21 cellular contexts compared by ENCODE assay signal in genomic region chr18:24263078-24263477, GRCh38.
DNase-seq lines count a peak whose midpoint lies in the region; ATAC-seq and TF ChIP-seq lines count a peak whose summit lies in the region.
"Had no signal": no experiment of that assay in that cellular context is flagged by ENCODE, and none has a peak within 500 bp of the region (broad histone marks: within the 10 kb centered on the region; RNA-seq: fewer than 3 reads in every experiment).

No MANE protein-coding gene starts in this region.

- H3K27ac ChIP-seq in gastrocnemius medialis (peak overlapping the region; percentile 47 to 94 (median 77)), aorta (ENCODE audit: low read depth in 1 of 2, low read length in 2 of 2) (no peak overlapping the region)
- H3K27ac ChIP-seq: 22Rv1, GM23248 had no signal

- in situ Hi-C loops in gastrocnemius medialis (cut with MboI; ENCODE audit: low sequenced_read_pairs in 4 of 4): loop anchor here in 1 of 4 donors (10.0 kb wide), 1 partner anchor 48 kb away; no protein-coding TSS in a partner anchor

- H3K9me3 ChIP-seq in gastrocnemius medialis: no peaks in the 10 kb centered on the region
- H3K9me3 ChIP-seq in aorta (ENCODE audit: control insufficient read depth, low read length): no peaks in the 10 kb centered on the region
- H3K9me3 ChIP-seq: MG63 had no signal

- peak; percentile 58 for ATAC-seq in left colon
- ATAC-seq in gastrocnemius medialis: peak in 1 of 2 donors; percentile 61
- no peak for ATAC-seq in aorta (ENCODE audit: low FRiP score)
- ATAC-seq: SK-N-SH treated with all-trans-retinoic acid at 6 μM for 48 hours had no signal

- DNase-seq in NCI-H510A treated with DMSO at 0.1 percent for 48 hours (lab: John Stamatoyannopoulos, UW): peak; percentile 20
- DNase-seq in NCI-H510A (lab: John Stamatoyannopoulos, UW): no peak
- no peak for DNase-seq in left colon
- DNase-seq in gastrocnemius medialis: no peak
- no peak for DNase-seq in stimulated activated CD4-positive, alpha-beta T cell treated with anti-CD3 and anti-CD28 coated beads, Interleukin-2, amount 100 ng/mL, for 24 hours
- no peak for DNase-seq in NCI-H2029 treated with DMSO at 0.1 percent for 48 hours (lab: John Stamatoyannopoulos, UW)
- no peak for DNase-seq in putamen (ENCODE audit: low spot score)
- no peak for DNase-seq in aorta
- DNase-seq: AML-193, COR-L47, DMS 273 treated with DMSO at 0.1 percent for 48 hours, GDM1, GM23248, HCEC 1CT, Kasumi-1, MG63, NCI-H1048, NCI-H82, SIG-M5 had no signal

- H3K27me3 ChIP-seq in gastrocnemius medialis (no peaks in the 10 kb centered on the region), aorta (ENCODE audit: control insufficient read depth in 1 of 2, insufficient read depth in 2 of 2, low read length in 1 of 2) (no peaks in the 10 kb centered on the region)
- H3K27me3 ChIP-seq: MG63 had no signal

- TF ChIP-seq POLR2A in gastrocnemius medialis (IDR thresholded peaks at IDR 0.05): no peak

- no peak for TF ChIP-seq CTCF in gastrocnemius medialis (IDR thresholded peaks at IDR 0.05 in 4 of 5, conservative IDR thresholded peaks at IDR 0.05 in 1 of 5)

- H3K4me3 ChIP-seq in gastrocnemius medialis (no peak overlapping the region), aorta (ENCODE audit: low read length in 2 of 2) (no peak overlapping the region)
- H3K4me3 ChIP-seq: GM23248, MG63 had no signal

- WGBS in aorta, 2 donors: 92 to 95% methylated on average over 2 of the region's 2 CpGs

- H3K4me1 ChIP-seq in gastrocnemius medialis (peaks cover 51 to 67% of the 10 kb centered on the region in 2 donors), aorta (ENCODE audit: control insufficient read depth in 1 of 2, insufficient read depth in 2 of 2, low read length in 2 of 2) (peaks cover 0 to 1% of the 10 kb centered on the region in 2 donors)

- intact Hi-C loops in left colon (cut with DNase I, micrococcal nuclease): no loop called here
- intact Hi-C loops in gastrocnemius medialis (cut with DNase I; ENCODE audit: low total_unique reads): no loop called here
- intact Hi-C loops in aorta (cut with DNase I): no loop called here

- no peaks in the 10 kb centered on the region for H3K36me3 ChIP-seq in gastrocnemius medialis
- peaks cover 0 to 2% of the 10 kb centered on the region in 2 donors for H3K36me3 ChIP-seq in aorta (ENCODE audit: control insufficient read depth in 1 of 2, insufficient read depth in 2 of 2, low read length in 1 of 2)
- H3K36me3 ChIP-seq: MG63 had no signal

Comparison
In these comparisons a context has a peak if more than half of its experiments do, and no peak if none do; other contexts are left out.
1. H3K27ac ChIP-seq: peak in gastrocnemius medialis (4 of 4); none in aorta (0 of 2).